1 cellular context compared by ENCODE assay signal in the genomic region with DNA sequence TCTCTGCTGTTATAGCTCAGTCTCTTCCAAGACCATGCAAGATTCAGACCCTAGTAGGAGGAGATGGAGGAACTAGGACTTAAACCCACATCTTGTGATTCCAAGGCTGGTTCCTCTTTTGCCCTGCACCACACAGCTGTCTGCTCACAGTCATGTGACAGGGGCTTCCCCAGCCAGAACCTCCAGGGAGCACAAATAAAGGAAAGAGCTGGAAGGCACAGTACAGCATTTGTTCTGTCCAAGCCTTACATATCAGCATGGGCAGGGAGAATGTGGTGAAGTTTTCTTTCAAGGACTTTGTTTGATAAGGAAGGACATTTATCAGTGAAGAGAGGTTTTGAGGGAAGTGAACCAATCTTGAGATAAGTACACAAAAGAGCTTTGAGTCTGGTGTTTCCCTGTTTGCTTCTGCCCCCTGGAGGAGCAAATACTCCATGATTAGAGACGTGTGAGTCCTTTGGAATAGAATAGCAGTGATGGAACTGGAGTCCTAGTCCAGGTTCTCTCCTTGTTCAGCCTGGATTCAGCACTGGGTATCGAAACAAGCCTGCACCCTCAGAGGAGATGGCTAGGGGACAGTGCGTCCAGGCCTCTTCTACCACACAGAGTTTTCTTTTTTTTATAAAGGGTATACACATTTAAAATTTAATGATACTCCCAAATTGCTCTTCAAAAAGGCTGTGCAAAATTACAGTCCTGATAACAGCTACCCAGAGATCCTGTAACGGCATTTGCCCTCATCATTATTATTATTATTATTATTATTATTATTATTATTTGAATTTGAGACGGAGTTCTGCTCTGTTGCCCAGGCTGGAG.
A peak's percentile ranks its signal among the peaks of the same experiment; 100 is the strongest.
TF ChIP-seq lines count a peak whose summit lies in the region.

No MANE protein-coding gene starts in this region.

TF ChIP-seq in K562, 482 proteins besides CTCF, POLR2A, EP300 and RAD21 (continued from another document and continues in another):
- TF ChIP-seq, protein P1, sequence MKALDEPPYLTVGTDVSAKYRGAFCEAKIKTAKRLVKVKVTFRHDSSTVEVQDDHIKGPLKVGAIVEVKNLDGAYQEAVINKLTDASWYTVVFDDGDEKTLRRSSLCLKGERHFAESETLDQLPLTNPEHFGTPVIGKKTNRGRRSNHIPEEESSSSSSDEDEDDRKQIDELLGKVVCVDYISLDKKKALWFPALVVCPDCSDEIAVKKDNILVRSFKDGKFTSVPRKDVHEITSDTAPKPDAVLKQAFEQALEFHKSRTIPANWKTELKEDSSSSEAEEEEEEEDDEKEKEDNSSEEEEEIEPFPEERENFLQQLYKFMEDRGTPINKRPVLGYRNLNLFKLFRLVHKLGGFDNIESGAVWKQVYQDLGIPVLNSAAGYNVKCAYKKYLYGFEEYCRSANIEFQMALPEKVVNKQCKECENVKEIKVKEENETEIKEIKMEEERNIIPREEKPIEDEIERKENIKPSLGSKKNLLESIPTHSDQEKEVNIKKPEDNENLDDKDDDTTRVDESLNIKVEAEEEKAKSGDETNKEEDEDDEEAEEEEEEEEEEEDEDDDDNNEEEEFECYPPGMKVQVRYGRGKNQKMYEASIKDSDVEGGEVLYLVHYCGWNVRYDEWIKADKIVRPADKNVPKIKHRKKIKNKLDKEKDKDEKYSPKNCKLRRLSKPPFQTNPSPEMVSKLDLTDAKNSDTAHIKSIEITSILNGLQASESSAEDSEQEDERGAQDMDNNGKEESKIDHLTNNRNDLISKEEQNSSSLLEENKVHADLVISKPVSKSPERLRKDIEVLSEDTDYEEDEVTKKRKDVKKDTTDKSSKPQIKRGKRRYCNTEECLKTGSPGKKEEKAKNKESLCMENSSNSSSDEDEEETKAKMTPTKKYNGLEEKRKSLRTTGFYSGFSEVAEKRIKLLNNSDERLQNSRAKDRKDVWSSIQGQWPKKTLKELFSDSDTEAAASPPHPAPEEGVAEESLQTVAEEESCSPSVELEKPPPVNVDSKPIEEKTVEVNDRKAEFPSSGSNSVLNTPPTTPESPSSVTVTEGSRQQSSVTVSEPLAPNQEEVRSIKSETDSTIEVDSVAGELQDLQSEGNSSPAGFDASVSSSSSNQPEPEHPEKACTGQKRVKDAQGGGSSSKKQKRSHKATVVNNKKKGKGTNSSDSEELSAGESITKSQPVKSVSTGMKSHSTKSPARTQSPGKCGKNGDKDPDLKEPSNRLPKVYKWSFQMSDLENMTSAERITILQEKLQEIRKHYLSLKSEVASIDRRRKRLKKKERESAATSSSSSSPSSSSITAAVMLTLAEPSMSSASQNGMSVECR (CRISPR knock-in tag; IDR thresholded peaks at IDR 0.05) = 0 out of 2 replicates have a peak, but pooled peaks have one; percentile 50
- TF ChIP-seq ZKSCAN8 (CRISPR knock-in tag; IDR thresholded peaks at IDR 0.05) = 0 out of 2 replicates have a peak, but pooled peaks have one; percentile 39
- TF ChIP-seq GATA2 (CRISPR knock-in tag; IDR thresholded peaks at IDR 0.05) = peak; percentile 80
- TF ChIP-seq ARID2 (IDR thresholded peaks at IDR 0.05) = no peak
- TF ChIP-seq TEAD2 (tag; IDR thresholded peaks at IDR 0.05) = no peak
- 0 out of 2 replicates have a peak, but pooled peaks have one; percentile 18 for TF ChIP-seq GABPA (tag; conservative IDR thresholded peaks at IDR 0.05; ENCODE audit: low read depth)
- no peak for TF ChIP-seq ZZZ3 (IDR thresholded peaks at IDR 0.05)
- no peak for TF ChIP-seq BRCA1 (IDR thresholded peaks at IDR 0.05)
- no peak for TF ChIP-seq BRCA1 (CRISPR knock-in tag; IDR thresholded peaks at IDR 0.05)
- TF ChIP-seq ZNF217 (CRISPR knock-in tag; IDR thresholded peaks at IDR 0.05) = no peak
- TF ChIP-seq, protein P2, sequence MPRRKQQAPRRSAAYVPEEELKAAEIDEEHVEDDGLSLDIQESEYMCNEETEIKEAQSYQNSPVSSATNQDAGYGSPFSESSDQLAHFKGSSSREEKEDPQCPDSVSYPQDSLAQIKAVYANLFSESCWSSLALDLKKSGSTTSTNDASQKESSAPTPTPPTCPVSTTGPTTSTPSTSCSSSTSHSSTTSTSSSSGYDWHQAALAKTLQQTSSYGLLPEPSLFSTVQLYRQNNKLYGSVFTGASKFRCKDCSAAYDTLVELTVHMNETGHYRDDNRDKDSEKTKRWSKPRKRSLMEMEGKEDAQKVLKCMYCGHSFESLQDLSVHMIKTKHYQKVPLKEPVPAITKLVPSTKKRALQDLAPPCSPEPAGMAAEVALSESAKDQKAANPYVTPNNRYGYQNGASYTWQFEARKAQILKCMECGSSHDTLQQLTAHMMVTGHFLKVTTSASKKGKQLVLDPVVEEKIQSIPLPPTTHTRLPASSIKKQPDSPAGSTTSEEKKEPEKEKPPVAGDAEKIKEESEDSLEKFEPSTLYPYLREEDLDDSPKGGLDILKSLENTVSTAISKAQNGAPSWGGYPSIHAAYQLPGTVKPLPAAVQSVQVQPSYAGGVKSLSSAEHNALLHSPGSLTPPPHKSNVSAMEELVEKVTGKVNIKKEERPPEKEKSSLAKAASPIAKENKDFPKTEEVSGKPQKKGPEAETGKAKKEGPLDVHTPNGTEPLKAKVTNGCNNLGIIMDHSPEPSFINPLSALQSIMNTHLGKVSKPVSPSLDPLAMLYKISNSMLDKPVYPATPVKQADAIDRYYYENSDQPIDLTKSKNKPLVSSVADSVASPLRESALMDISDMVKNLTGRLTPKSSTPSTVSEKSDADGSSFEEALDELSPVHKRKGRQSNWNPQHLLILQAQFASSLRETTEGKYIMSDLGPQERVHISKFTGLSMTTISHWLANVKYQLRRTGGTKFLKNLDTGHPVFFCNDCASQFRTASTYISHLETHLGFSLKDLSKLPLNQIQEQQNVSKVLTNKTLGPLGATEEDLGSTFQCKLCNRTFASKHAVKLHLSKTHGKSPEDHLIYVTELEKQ (CRISPR knock-in tag; IDR thresholded peaks at IDR 0.05) = no peak
- TF ChIP-seq, protein P3, sequence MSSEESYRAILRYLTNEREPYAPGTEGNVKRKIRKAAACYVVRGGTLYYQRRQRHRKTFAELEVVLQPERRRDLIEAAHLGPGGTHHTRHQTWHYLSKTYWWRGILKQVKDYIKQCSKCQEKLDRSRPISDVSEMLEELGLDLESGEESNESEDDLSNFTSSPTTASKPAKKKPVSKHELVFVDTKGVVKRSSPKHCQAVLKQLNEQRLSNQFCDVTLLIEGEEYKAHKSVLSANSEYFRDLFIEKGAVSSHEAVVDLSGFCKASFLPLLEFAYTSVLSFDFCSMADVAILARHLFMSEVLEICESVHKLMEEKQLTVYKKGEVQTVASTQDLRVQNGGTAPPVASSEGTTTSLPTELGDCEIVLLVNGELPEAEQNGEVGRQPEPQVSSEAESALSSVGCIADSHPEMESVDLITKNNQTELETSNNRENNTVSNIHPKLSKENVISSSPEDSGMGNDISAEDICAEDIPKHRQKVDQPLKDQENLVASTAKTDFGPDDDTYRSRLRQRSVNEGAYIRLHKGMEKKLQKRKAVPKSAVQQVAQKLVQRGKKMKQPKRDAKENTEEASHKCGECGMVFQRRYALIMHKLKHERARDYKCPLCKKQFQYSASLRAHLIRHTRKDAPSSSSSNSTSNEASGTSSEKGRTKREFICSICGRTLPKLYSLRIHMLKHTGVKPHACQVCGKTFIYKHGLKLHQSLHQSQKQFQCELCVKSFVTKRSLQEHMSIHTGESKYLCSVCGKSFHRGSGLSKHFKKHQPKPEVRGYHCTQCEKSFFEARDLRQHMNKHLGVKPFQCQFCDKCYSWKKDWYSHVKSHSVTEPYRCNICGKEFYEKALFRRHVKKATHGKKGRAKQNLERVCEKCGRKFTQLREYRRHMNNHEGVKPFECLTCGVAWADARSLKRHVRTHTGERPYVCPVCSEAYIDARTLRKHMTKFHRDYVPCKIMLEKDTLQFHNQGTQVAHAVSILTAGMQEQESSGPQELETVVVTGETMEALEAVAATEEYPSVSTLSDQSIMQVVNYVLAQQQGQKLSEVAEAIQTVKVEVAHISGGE (CRISPR knock-in tag; IDR thresholded peaks at IDR 0.05) = peak in 1 of 3 experiments; percentile 68; a peak in 2 of 6 replicates
- no peak for TF ChIP-seq ZBTB7A (IDR thresholded peaks at IDR 0.05; ENCODE audit: borderline replicate concordance, control insufficient read depth, low read depth, low read length)
- TF ChIP-seq, protein P4, sequence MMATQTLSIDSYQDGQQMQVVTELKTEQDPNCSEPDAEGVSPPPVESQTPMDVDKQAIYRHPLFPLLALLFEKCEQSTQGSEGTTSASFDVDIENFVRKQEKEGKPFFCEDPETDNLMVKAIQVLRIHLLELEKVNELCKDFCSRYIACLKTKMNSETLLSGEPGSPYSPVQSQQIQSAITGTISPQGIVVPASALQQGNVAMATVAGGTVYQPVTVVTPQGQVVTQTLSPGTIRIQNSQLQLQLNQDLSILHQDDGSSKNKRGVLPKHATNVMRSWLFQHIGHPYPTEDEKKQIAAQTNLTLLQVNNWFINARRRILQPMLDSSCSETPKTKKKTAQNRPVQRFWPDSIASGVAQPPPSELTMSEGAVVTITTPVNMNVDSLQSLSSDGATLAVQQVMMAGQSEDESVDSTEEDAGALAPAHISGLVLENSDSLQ (IDR thresholded peaks at IDR 0.05) = no peak
- TF ChIP-seq CBFA2T3 (IDR thresholded peaks at IDR 0.05) = peak; percentile 84
- TF ChIP-seq TBP (optimal IDR thresholded peaks at IDR 0.05; ENCODE audit: low read depth, low read length) = no peak
- no peak for TF ChIP-seq PPARD (CRISPR knock-in tag; IDR thresholded peaks at IDR 0.05)
- no peak for TF ChIP-seq GTF2A2 (tag; IDR thresholded peaks at IDR 0.05)
- TF ChIP-seq MXI1 (IDR thresholded peaks at IDR 0.05; ENCODE audit: low read depth, low read length) = no peak
- TF ChIP-seq MAFK (IDR thresholded peaks at IDR 0.05; ENCODE audit: low read length) = no peak
- TF ChIP-seq, protein P5, sequence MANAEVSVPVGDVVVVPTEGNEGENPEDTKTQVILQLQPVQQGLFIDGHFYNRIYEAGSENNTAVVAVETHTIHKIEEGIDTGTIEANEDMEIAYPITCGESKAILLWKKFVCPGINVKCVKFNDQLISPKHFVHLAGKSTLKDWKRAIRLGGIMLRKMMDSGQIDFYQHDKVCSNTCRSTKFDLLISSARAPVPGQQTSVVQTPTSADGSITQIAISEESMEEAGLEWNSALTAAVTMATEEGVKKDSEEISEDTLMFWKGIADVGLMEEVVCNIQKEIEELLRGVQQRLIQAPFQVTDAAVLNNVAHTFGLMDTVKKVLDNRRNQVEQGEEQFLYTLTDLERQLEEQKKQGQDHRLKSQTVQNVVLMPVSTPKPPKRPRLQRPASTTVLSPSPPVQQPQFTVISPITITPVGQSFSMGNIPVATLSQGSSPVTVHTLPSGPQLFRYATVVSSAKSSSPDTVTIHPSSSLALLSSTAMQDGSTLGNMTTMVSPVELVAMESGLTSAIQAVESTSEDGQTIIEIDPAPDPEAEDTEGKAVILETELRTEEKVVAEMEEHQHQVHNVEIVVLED (CRISPR knock-in tag; IDR thresholded peaks at IDR 0.05) = no peak
- no peak for TF ChIP-seq PYGO2 (tag; IDR thresholded peaks at IDR 0.05)
- TF ChIP-seq, protein P6, sequence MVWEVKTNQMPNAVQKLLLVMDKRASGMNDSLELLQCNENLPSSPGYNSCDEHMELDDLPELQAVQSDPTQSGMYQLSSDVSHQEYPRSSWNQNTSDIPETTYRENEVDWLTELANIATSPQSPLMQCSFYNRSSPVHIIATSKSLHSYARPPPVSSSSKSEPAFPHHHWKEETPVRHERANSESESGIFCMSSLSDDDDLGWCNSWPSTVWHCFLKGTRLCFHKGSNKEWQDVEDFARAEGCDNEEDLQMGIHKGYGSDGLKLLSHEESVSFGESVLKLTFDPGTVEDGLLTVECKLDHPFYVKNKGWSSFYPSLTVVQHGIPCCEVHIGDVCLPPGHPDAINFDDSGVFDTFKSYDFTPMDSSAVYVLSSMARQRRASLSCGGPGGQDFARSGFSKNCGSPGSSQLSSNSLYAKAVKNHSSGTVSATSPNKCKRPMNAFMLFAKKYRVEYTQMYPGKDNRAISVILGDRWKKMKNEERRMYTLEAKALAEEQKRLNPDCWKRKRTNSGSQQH (CRISPR knock-in tag; IDR thresholded peaks at IDR 0.05) = no peak
- no peak for TF ChIP-seq NCOA1 (IDR thresholded peaks at IDR 0.05; ENCODE audit: low read depth)
- TF ChIP-seq, protein P7, sequence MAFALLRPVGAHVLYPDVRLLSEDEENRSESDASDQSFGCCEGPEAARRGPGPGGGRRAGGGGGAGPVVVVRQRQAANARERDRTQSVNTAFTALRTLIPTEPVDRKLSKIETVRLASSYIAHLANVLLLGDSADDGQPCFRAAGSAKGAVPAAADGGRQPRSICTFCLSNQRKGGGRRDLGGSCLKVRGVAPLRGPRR (CRISPR knock-in tag; IDR thresholded peaks at IDR 0.05) = no peak
- TF ChIP-seq, protein P8, sequence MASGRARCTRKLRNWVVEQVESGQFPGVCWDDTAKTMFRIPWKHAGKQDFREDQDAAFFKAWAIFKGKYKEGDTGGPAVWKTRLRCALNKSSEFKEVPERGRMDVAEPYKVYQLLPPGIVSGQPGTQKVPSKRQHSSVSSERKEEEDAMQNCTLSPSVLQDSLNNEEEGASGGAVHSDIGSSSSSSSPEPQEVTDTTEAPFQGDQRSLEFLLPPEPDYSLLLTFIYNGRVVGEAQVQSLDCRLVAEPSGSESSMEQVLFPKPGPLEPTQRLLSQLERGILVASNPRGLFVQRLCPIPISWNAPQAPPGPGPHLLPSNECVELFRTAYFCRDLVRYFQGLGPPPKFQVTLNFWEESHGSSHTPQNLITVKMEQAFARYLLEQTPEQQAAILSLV (tag; IDR thresholded peaks at IDR 0.05) = no peak
- TF ChIP-seq MEF2A (IDR thresholded peaks at IDR 0.05; ENCODE audit: control insufficient read depth, low read depth, low read length) = no peak
- TF ChIP-seq SNRNP70 (optimal IDR thresholded peaks at IDR 0.05; ENCODE audit: low read depth, low read length) = no peak
- no peak for TF ChIP-seq HDGF (IDR thresholded peaks at IDR 0.05)
- TF ChIP-seq, protein P9, sequence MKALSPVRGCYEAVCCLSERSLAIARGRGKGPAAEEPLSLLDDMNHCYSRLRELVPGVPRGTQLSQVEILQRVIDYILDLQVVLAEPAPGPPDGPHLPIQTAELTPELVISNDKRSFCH (CRISPR knock-in tag; IDR thresholded peaks at IDR 0.05) = no peak
- TF ChIP-seq, protein P9 (tag; IDR thresholded peaks at IDR 0.05) = no peak
- no peak for TF ChIP-seq ZNF146 (CRISPR knock-in tag; IDR thresholded peaks at IDR 0.05; ENCODE audit: unreplicated experiment)
- TF ChIP-seq, protein P10, sequence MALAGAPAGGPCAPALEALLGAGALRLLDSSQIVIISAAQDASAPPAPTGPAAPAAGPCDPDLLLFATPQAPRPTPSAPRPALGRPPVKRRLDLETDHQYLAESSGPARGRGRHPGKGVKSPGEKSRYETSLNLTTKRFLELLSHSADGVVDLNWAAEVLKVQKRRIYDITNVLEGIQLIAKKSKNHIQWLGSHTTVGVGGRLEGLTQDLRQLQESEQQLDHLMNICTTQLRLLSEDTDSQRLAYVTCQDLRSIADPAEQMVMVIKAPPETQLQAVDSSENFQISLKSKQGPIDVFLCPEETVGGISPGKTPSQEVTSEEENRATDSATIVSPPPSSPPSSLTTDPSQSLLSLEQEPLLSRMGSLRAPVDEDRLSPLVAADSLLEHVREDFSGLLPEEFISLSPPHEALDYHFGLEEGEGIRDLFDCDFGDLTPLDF (CRISPR knock-in tag; IDR thresholded peaks at IDR 0.05) = no peak
- no peak for TF ChIP-seq PCBP2 (IDR thresholded peaks at IDR 0.05; ENCODE audit: low read depth, low read length, poor library complexity, severe bottlenecking)
- TF ChIP-seq, protein P11, sequence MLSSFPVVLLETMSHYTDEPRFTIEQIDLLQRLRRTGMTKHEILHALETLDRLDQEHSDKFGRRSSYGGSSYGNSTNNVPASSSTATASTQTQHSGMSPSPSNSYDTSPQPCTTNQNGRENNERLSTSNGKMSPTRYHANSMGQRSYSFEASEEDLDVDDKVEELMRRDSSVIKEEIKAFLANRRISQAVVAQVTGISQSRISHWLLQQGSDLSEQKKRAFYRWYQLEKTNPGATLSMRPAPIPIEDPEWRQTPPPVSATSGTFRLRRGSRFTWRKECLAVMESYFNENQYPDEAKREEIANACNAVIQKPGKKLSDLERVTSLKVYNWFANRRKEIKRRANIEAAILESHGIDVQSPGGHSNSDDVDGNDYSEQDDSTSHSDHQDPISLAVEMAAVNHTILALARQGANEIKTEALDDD (IDR thresholded peaks at IDR 0.05) = peak; percentile 75
- TF ChIP-seq HNRNPH1 (optimal IDR thresholded peaks at IDR 0.05; ENCODE audit: low read depth, low read length) = no peak
